ENCODE assay signal across 2 cellular contexts in genomic region chr1:180096584-180097318, GRCh38.
A peak's percentile ranks its signal among the peaks of the same experiment; 100 is the strongest.
TF ChIP-seq lines count a peak whose summit lies in the region.

No MANE protein-coding gene starts in this region.

TF ChIP-seq in liver, 16 proteins besides CTCF, POLR2A, EP300 and RAD21 (continued from another document):
- no peak for TF ChIP-seq ZBTB33 (IDR thresholded peaks at IDR 0.05)
- TF ChIP-seq RXRA (IDR thresholded peaks at IDR 0.05), result peak in 1 of 2 donors; percentile 46
- no peak for TF ChIP-seq ATF3 (IDR thresholded peaks at IDR 0.05)
- no peak for TF ChIP-seq FOXA2 (IDR thresholded peaks at IDR 0.05)
- TF ChIP-seq NR2F2 (IDR thresholded peaks at IDR 0.05), result no peak
- peak; percentile 8 for TF ChIP-seq SP1 (IDR thresholded peaks at IDR 0.05)
- no peak for TF ChIP-seq MAX (IDR thresholded peaks at IDR 0.05)
- peak; percentile 27 for TF ChIP-seq HNF4G (IDR thresholded peaks at IDR 0.05)
- no peak for TF ChIP-seq REST (IDR thresholded peaks at IDR 0.05)
- TF ChIP-seq FOXA1 (IDR thresholded peaks at IDR 0.05), result no peak

TF ChIP-seq in HepG2, 621 proteins besides CTCF, POLR2A, EP300 and RAD21:
- TF ChIP-seq PAXIP1 (CRISPR knock-in tag; conservative IDR thresholded peaks at IDR 0.05), result no peak
- TF ChIP-seq SP2 (CRISPR knock-in tag; IDR thresholded peaks at IDR 0.05), result no peak
- TF ChIP-seq ZNF891 (CRISPR knock-in tag; IDR thresholded peaks at IDR 0.05), result no peak
- TF ChIP-seq ZKSCAN1 (IDR thresholded peaks at IDR 0.05; ENCODE audit: low read length), result no peak
- no peak for TF ChIP-seq ZNF44 (CRISPR knock-in tag; IDR thresholded peaks at IDR 0.05)
- TF ChIP-seq MNT (IDR thresholded peaks at IDR 0.05), result no peak
- no peak for TF ChIP-seq ZNF766 (CRISPR knock-in tag; IDR thresholded peaks at IDR 0.05; ENCODE audit: borderline replicate concordance)
- TF ChIP-seq ZNF12 (CRISPR knock-in tag; IDR thresholded peaks at IDR 0.05), result no peak
- no peak for TF ChIP-seq RFXAP (CRISPR knock-in tag; IDR thresholded peaks at IDR 0.05; ENCODE audit: borderline replicate concordance)
- TF ChIP-seq CHD4 (IDR thresholded peaks at IDR 0.05; ENCODE audit: borderline replicate concordance, low read length), result no peak
- TF ChIP-seq HNF1B (CRISPR knock-in tag; IDR thresholded peaks at IDR 0.05), result no peak
- TF ChIP-seq FOXJ3 (CRISPR knock-in tag; IDR thresholded peaks at IDR 0.05; ENCODE audit: borderline replicate concordance), result no peak
- TF ChIP-seq KLF13 (CRISPR knock-in tag; IDR thresholded peaks at IDR 0.05), result no peak
TF ChIP-seq in HepG2: peak in this region for 0.
